Comparison of ENCODE assay signal across 8 cellular contexts in the genomic region with DNA sequence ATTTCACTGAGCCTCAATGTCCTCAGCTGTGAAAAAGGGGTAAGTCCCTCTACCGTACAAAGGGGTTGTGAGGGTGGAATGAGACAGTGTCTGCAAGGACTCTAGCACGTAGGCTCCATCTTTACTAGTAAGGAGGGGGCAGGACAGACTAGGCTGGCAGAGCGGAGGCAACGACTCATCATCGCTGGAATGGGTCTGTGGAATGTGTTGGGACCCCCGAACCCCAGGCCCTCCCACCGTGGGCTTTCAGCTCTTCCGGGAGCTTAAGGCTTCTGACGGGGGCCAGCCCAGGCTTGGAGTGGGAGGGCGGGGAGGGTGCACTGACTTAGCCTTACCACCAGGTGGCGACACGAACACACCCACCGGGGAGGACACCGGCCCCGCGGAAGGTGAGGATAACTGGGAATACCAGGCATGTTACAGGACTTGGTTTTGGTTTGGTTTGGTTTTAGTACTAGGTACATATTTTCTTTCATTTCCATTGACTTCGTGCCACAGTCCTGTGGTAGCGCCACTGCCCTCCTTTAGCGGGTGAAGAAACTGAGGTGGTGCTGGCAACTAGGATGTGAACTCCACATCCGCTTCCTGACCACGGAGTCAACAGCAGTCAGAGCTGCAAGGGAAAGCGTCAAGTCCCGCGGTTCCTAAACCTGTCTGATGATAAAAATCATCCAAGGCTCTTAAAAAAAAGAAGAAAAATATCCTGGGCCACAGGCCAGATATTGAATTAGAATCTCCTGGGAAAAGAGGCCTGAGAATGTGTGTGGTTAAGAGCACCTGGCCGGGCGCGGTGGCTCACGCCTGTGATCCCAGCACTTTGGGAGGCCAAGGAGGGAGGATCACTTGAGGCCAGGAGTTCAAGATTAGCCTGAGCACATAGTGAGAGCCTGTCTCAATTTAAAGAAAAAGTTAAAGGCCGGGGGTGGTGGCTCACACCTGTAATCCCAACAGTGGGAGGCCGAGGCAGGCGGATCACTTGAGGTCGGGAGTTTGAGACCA. TPM values are rescaled to one million over a fixed set of nuclear protein-coding genes. Genes with fewer than 3 reads are reported as not detected.
DNase-seq lines count a peak whose midpoint lies in the region; ATAC-seq and TF ChIP-seq lines count a peak whose summit lies in the region.

No MANE protein-coding gene starts in this region.

- H3K36me3 ChIP-seq in mucosa of descending colon (ENCODE audit: low read depth) = no peaks in the 10 kb centered on the region

- H3K27ac Mint-ChIP-seq in activated CD8-positive, alpha-beta memory T cell treated with anti-CD3 and anti-CD28 coated beads, Interleukin-2, amount 10 ng/mL, durations not matched to agents 7 days and 5 days = peak overlapping the region; percentile 73
- H3K27ac Mint-ChIP-seq in endothelial cell (ENCODE audit: unreplicated experiment) = no peak overlapping the region

- peaks cover 17% of the 10 kb centered on the region for H3K4me1 Mint-ChIP-seq in activated CD8-positive, alpha-beta memory T cell treated with anti-CD3 and anti-CD28 coated beads, Interleukin-2, amount 10 ng/mL, durations not matched to agents 7 days and 5 days
- peaks cover 2% of the 10 kb centered on the region for H3K4me1 Mint-ChIP-seq in endothelial cell (ENCODE audit: unreplicated experiment)

- H3K9me3 ChIP-seq in mucosa of descending colon = no peaks in the 10 kb centered on the region

- no peaks in the 10 kb centered on the region for H3K36me3 Mint-ChIP-seq in activated CD8-positive, alpha-beta memory T cell treated with anti-CD3 and anti-CD28 coated beads, Interleukin-2, amount 10 ng/mL, durations not matched to agents 7 days and 5 days
- no peaks in the 10 kb centered on the region for H3K36me3 Mint-ChIP-seq in endothelial cell (ENCODE audit: low read depth, unreplicated experiment)

- peak; percentile 70 for DNase-seq in COLO829 (ENCODE audit: low spot score)
- DNase-seq in NCI-H748 treated with DMSO at 0.1 percent for 48 hours (lab: John Stamatoyannopoulos, UW) = peak; percentile 26
- DNase-seq in activated CD8-positive, alpha-beta memory T cell treated with anti-CD3 and anti-CD28 coated beads, Interleukin-2, amount 10 ng/mL, durations not matched to agents 7 days and 5 days = peak; percentile 88
- DNase-seq in endothelial cell (ENCODE audit: low spot score) = peak; percentile 88
- DNase-seq in mucosa of descending colon = peak; percentile 73 to 82 (median 77)
- peak; percentile 65 for DNase-seq in stimulated activated CD8-positive, alpha-beta memory T cell treated with anti-CD3 and anti-CD28 coated beads, Interleukin-4, amount 100 ng/mL, for 24 hours (ENCODE audit: low read depth)

- no peak overlapping the region for H3K4me3 ChIP-seq in mucosa of descending colon

- H3K4me1 ChIP-seq in mucosa of descending colon (ENCODE audit: low read depth) = no peaks in the 10 kb centered on the region

- H3K27me3 Mint-ChIP-seq in activated CD8-positive, alpha-beta memory T cell treated with anti-CD3 and anti-CD28 coated beads, Interleukin-2, amount 10 ng/mL, durations not matched to agents 7 days and 5 days = peaks cover 5% of the 10 kb centered on the region
- H3K27me3 Mint-ChIP-seq in endothelial cell (ENCODE audit: unreplicated experiment) = peaks cover 2% of the 10 kb centered on the region

- TF ChIP-seq CTCF in endothelial cell (IDR thresholded peaks at IDR 0.05; ENCODE audit: unreplicated experiment) = peak; percentile 100
- peak; percentile 97 for TF ChIP-seq CTCF in mucosa of descending colon (IDR thresholded peaks at IDR 0.05)

- no peaks in the 10 kb centered on the region for H3K9me3 Mint-ChIP-seq in activated CD8-positive, alpha-beta memory T cell treated with anti-CD3 and anti-CD28 coated beads, Interleukin-2, amount 10 ng/mL, durations not matched to agents 7 days and 5 days (ENCODE audit: low read depth)
- no peaks in the 10 kb centered on the region for H3K9me3 Mint-ChIP-seq in endothelial cell (ENCODE audit: unreplicated experiment)

- ATAC-seq in HG02759 (IDR thresholded peaks at IDR 0.05; ENCODE audit: unreplicated experiment) (peak; percentile 44), mucosa of descending colon (peak; percentile 97), GM18868 (IDR thresholded peaks at IDR 0.05; ENCODE audit: unreplicated experiment) (no peak)
- peak; percentile 91 for ATAC-seq in activated CD8-positive, alpha-beta memory T cell treated with anti-CD3 and anti-CD28 coated beads, Interleukin-2, amount 10 ng/mL, durations not matched to agents 7 days and 5 days

- CTCF ChIA-PET in activated CD8-positive, alpha-beta memory T cell treated with anti-CD3 and anti-CD28 coated beads, Interleukin-2, amount 10 ng/mL, durations not matched to agents 7 days and 5 days (lab: Charles Lee) = interaction anchor here (0.6 to 7.9 kb wide), 28 partner anchors 8 to 437 kb away, joined by 3 to 89 read pairs (median 4); partner anchors contain the start of genes ARMC12, DEF6 and TEAD3

- intact Hi-C loops in mucosa of descending colon (cut with DNase I, micrococcal nuclease) = loop anchor here (5.0 to 10.0 kb wide), 2 partner anchors 52 to 214 kb away; partner anchors contain the start of gene ARMC12 (in 2 of the 2)

- H3K4me3 Mint-ChIP-seq in activated CD8-positive, alpha-beta memory T cell treated with anti-CD3 and anti-CD28 coated beads, Interleukin-2, amount 10 ng/mL, durations not matched to agents 7 days and 5 days = peak overlapping the region; percentile 56
- H3K4me3 Mint-ChIP-seq in endothelial cell (ENCODE audit: unreplicated experiment) = no peak overlapping the region

RNA-seq across cellular contexts. Expression of gene TULP1, which starts 10.3 kb away (rescaled TPM):
- not detected for total RNA-seq in activated CD8-positive, alpha-beta memory T cell treated with anti-CD3 and anti-CD28 coated beads, Interleukin-2, amount 10 ng/mL, durations not matched to agents 7 days and 5 days
- total RNA-seq in endothelial cell (ENCODE audit: unreplicated experiment) (not detected), mucosa of descending colon (not detected)

RNA-seq across cellular contexts. Expression of gene TEAD3, which starts 26.1 kb away (rescaled TPM):
- under 1 TPM in 1 of 2 experiments, not detected in 1; 0.16 TPM for total RNA-seq in activated CD8-positive, alpha-beta memory T cell treated with anti-CD3 and anti-CD28 coated beads, Interleukin-2, amount 10 ng/mL, durations not matched to agents 7 days and 5 days
- 6.3 TPM for total RNA-seq in endothelial cell (ENCODE audit: unreplicated experiment)
- total RNA-seq in mucosa of descending colon = 10 to 100 TPM; 28.3 to 98.0 (median 28.8) TPM

RNA-seq across cellular contexts. Expression of gene RPL10A, which starts 54.8 kb away (rescaled TPM):
- total RNA-seq in activated CD8-positive, alpha-beta memory T cell treated with anti-CD3 and anti-CD28 coated beads, Interleukin-2, amount 10 ng/mL, durations not matched to agents 7 days and 5 days = 1,000 to 10,000 TPM; 1,163 to 1,382 TPM
- total RNA-seq in endothelial cell (ENCODE audit: unreplicated experiment) (1,320 TPM), mucosa of descending colon (1,000 to 10,000 TPM in 1 of 3 donors, 100 to 1,000 TPM in 2; 849 to 1,069 (median 985) TPM)

Comparison
In these comparisons a context has a peak if more than half of its experiments do, and no peak if none do; other contexts are left out.
1. DNase-seq: peak in every context shown above with its lines; median percentile 88 in activated CD8-positive, alpha-beta memory T cell treated with anti-CD3 and anti-CD28 coated beads, Interleukin-2, amount 10 ng/mL, durations not matched to agents 7 days and 5 days; 88 in endothelial cell; 77 in mucosa of descending colon; 70 in COLO829; 65 in stimulated activated CD8-positive, alpha-beta memory T cell treated with anti-CD3 and anti-CD28 coated beads, Interleukin-4, amount 100 ng/mL, for 24 hours; 26 in NCI-H748 treated with DMSO at 0.1 percent for 48 hours.